Comparison of ENCODE assay signal across 9 cellular contexts in genomic region chr3:197309528-197310361, GRCh38. TPM values are rescaled to one million over a fixed set of nuclear protein-coding genes. Genes with fewer than 3 reads are reported as not detected.
DNase-seq lines count a peak whose midpoint lies in the region; ATAC-seq and TF ChIP-seq lines count a peak whose summit lies in the region.
"Had no signal": no experiment of that assay in that cellular context is flagged by ENCODE, and none has a peak within 500 bp of the region (broad histone marks: within the 10 kb centered on the region; RNA-seq: fewer than 3 reads in every experiment).

No MANE protein-coding gene starts in this region.

- peak; percentile 83 for DNase-seq in Caki2 (ENCODE audit: low read depth)
- DNase-seq in NAMALWA (ENCODE audit: low spot score): peak; percentile 18
- peak; percentile 96 for DNase-seq in choroid plexus epithelial cell (ENCODE audit: low read depth)
- no peak for DNase-seq in DMS153 treated with DMSO at 0.1 percent for 48 hours (lab: John Stamatoyannopoulos, UW; ENCODE audit: unreplicated experiment)
- no peak for DNase-seq in hippocampal formation (lab: John Stamatoyannopoulos, UW)
- no peak for DNase-seq in activated CD4-positive, alpha-beta T cell treated with anti-CD3 and anti-CD28 coated beads for 48 hours
- DNase-seq: nucleus accumbens had no signal

- in situ Hi-C loops in Caki2 (cut with HindIII; ENCODE audit: low pct_unique_long_range_greater_than_20kb, low sequenced_read_pairs): no loop called here

- H3K27me3 Mint-ChIP-seq in nephron (ENCODE audit: low read depth): peaks cover 4% of the 10 kb centered on the region

- peak overlapping the region in 2 of 3 experiments; percentile 25 to 57 for H3K27ac Mint-ChIP-seq in nephron

- no peak for ATAC-seq in GM21528 (IDR thresholded peaks at IDR 0.05; ENCODE audit: low FRiP score, unreplicated experiment)

- no peak overlapping the region for H3K4me3 Mint-ChIP-seq in nephron

- H3K4me3 ChIP-seq in choroid plexus epithelial cell (ENCODE audit: low read depth, low read length): no peak overlapping the region

- TF ChIP-seq CTCF in choroid plexus epithelial cell (conservative IDR thresholded peaks at IDR 0.05; ENCODE audit: low read depth, low read length) (no peak), nephron (IDR thresholded peaks at IDR 0.05; ENCODE audit: unreplicated experiment in 3 of 3) (no peak)

- peaks cover 25% of the 10 kb centered on the region for H3K4me1 Mint-ChIP-seq in nephron

- peaks cover 8% of the 10 kb centered on the region for H3K9me3 Mint-ChIP-seq in nephron

- H3K36me3 Mint-ChIP-seq in nephron (ENCODE audit: low read depth): no peaks in the 10 kb centered on the region

RNA-seq across cellular contexts. Expression of gene DLG1, which starts 11.3 kb away (rescaled TPM):
- total RNA-seq in Caki2 (2014; rRNA removed; shearing (Covaris generic); ENCODE audit: low replicate concordance): 17.4 and 21.4 TPM in 2 replicates

Comparison
In these comparisons a context has a peak if more than half of its experiments do, and no peak if none do; other contexts are left out.
1. DNase-seq: peak in Caki2 (single experiment), NAMALWA (single experiment) and choroid plexus epithelial cell (single experiment); none in DMS153 treated with DMSO at 0.1 percent for 48 hours (single experiment), hippocampal formation (0 of 2) and activated CD4-positive, alpha-beta T cell treated with anti-CD3 and anti-CD28 coated beads for 48 hours (single experiment).